ENCODE assay signal across 8 cellular contexts in the genomic region with DNA sequence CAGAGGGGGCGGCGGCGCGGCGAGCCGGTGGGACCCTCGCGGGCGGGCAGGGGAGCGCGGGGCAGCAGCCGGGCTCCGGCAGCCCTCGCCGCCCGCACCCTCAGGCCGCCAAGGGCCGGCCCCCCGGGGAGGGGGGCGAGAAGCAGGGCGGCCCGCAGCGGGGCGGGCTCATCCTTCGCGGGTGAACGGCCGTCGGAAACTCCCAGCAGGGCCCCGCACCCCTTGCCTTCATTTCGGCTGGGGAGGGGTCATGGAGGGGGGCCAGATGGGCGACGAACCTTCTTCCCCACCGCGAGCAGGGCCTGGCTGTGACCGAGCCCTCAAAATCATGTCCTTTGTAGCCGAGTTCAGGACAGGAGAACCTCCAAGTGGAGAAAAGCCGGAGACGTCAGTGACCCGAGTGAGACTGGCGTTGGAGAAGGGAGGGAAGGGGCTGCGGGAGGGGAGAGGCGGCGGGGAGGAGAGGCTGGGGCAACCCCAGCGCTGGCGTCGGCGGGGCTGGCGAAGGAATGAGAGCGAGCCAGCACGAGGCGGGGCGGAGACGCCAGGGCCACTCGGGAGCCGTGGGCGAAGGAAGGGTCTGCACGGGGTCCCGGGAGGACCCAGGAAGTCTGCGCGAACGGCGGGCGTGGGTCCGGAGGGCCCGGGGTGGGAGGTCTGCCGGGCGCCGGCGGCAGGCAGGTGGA. TPM values are rescaled to one million over a fixed set of nuclear protein-coding genes. Genes with fewer than 3 reads are reported as not detected.
A peak's percentile ranks its signal among the peaks of the same experiment; 100 is the strongest.
DNase-seq lines count a peak whose midpoint lies in the region; ATAC-seq, FAIRE-seq and TF ChIP-seq lines count a peak whose summit lies in the region.

No MANE protein-coding gene starts in this region.

- ATAC-seq in GM18858 (IDR thresholded peaks at IDR 0.05; ENCODE audit: unreplicated experiment): peak; percentile 11
- no peak for ATAC-seq in HG03432 (IDR thresholded peaks at IDR 0.05; ENCODE audit: unreplicated experiment)
- ATAC-seq in GM18520 (IDR thresholded peaks at IDR 0.05; ENCODE audit: unreplicated experiment): no peak
- no peak for ATAC-seq in GM18498 (IDR thresholded peaks at IDR 0.05; ENCODE audit: unreplicated experiment)

- H3K4me3 ChIP-seq in bronchial epithelial cell (ENCODE audit: low read depth, low read length) (peak overlapping the region; percentile 56), mesodermal cell (ENCODE audit: extremely low read depth, insufficient read depth, low read length, poor library complexity, severe bottlenecking) (peak overlapping the region; percentile 37)

- no peak for FAIRE-seq in bronchial epithelial cell (lab: Jason Lieb, UNC)

- DNase-seq in NCI-H1105 (lab: John Stamatoyannopoulos, UW) (peak; percentile 30), bronchial epithelial cell (ENCODE audit: low read depth) (no peak)
- DNase-seq in stimulated activated naive CD4-positive, alpha-beta T cell treated with Interleukin-2 at 50 U/mL for 16 hours (lab: John Stamatoyannopoulos, UW): no peak

- 1% methylated on average over 65 of the region's 70 CpGs for WGBS in mesodermal cell (ENCODE audit: insufficient coverage in 2 of 2), 2 experiments

- no peaks in the 10 kb centered on the region for H3K9me3 ChIP-seq in mesodermal cell (ENCODE audit: control insufficient read depth, low read length)

- TF ChIP-seq CTCF in bronchial epithelial cell (IDR thresholded peaks at IDR 0.05; ENCODE audit: insufficient read depth, low read length, severe bottlenecking): no peak

- no peak overlapping the region for H3K27ac ChIP-seq in mesodermal cell (ENCODE audit: low read depth, low read length, severe bottlenecking)

- H3K36me3 ChIP-seq in bronchial epithelial cell (ENCODE audit: control insufficient read depth, insufficient read depth, low read length) (no peaks in the 10 kb centered on the region), mesodermal cell (ENCODE audit: control insufficient read depth, insufficient read depth, low read length) (no peaks in the 10 kb centered on the region)

- H3K27me3 ChIP-seq in bronchial epithelial cell (ENCODE audit: control insufficient read depth, insufficient read depth, low read length): peaks cover 1% of the 10 kb centered on the region

- H3K4me1 ChIP-seq in mesodermal cell (ENCODE audit: control insufficient read depth, insufficient read depth, low read length, poor library complexity, severe bottlenecking): peaks cover 26% of the 10 kb centered on the region

RNA-seq across cellular contexts. Expression of a gene that starts 0.6 kb away (rescaled TPM):
- total RNA-seq in bronchial epithelial cell: 3.5 and 3.7 TPM in 2 replicates
- 8.1 TPM for polyA plus RNA-seq in mesodermal cell (2013, experiment 1 of 2)
- 6.1 TPM for polyA plus RNA-seq in mesodermal cell (2013, experiment 2 of 2)
